Comparison of ENCODE assay signal across 13 cellular contexts in genomic region chr10:124213471-124213870, GRCh38.
"Had no signal": no experiment of that assay in that cellular context is flagged by ENCODE, and none has a peak within 500 bp of the region (broad histone marks: within the 10 kb centered on the region; RNA-seq: fewer than 3 reads in every experiment).

No MANE protein-coding gene starts in this region.

- DNase-seq: activated CD4-positive, alpha-beta T cell treated with anti-CD3 and anti-CD28 coated beads, Interleukin-2, amount 10 ng/mL, durations not matched to agents 7 days and 5 days; activated CD4-positive, CD25-positive, alpha-beta regulatory T cell; activated naive CD4-positive, alpha-beta T cell treated with anti-CD3 and anti-CD28 coated beads for 36 hours; activated T-cell treated with anti-CD3 and anti-CD28 coated beads for 4 hours; immature natural killer cell; naive B cell; pancreas; sigmoid colon; stimulated activated CD4-positive, alpha-beta T cell treated with anti-CD3 and anti-CD28 coated beads, Interleukin-1b, Interleukin-23, amount 100 ng/mL, for 48 hours; stomach had no signal

- H3K4me3 ChIP-seq: lung, pancreas, sigmoid colon, stomach, thoracic aorta had no signal

- H3K9me3 ChIP-seq: pancreas, thoracic aorta had no signal

- H3K9me3 Mint-ChIP-seq: activated T-helper 17 cell treated with anti-CD3 and anti-CD28 coated beads, Interleukin-2, amount 50 U/mL, for 72 hours; immature natural killer cell had no signal

- H3K4me1 ChIP-seq: pancreas, sigmoid colon, stomach had no signal

- H3K27me3 ChIP-seq: pancreas, sigmoid colon, stomach had no signal

- H3K27ac ChIP-seq: pancreas, sigmoid colon, stomach, thoracic aorta had no signal

- H3K36me3 Mint-ChIP-seq: immature natural killer cell, naive B cell had no signal

- H3K27ac Mint-ChIP-seq: activated CD4-positive, alpha-beta T cell treated with anti-CD3 and anti-CD28 coated beads, Interleukin-2, amount 10 ng/mL, durations not matched to agents 7 days and 5 days; activated naive CD4-positive, alpha-beta T cell treated with anti-CD3 and anti-CD28 coated beads for 36 hours; activated T-helper 17 cell treated with anti-CD3 and anti-CD28 coated beads, Interleukin-2, amount 50 U/mL, for 72 hours; immature natural killer cell; naive B cell had no signal

- H3K4me3 Mint-ChIP-seq: activated CD4-positive, alpha-beta T cell treated with anti-CD3 and anti-CD28 coated beads, Interleukin-2, amount 10 ng/mL, durations not matched to agents 7 days and 5 days; activated naive CD4-positive, alpha-beta T cell treated with anti-CD3 and anti-CD28 coated beads for 36 hours; activated T-helper 17 cell treated with anti-CD3 and anti-CD28 coated beads, Interleukin-2, amount 50 U/mL, for 72 hours; immature natural killer cell; naive B cell had no signal

- H3K36me3 ChIP-seq: pancreas, sigmoid colon, stomach, thoracic aorta had no signal

- H3K4me1 Mint-ChIP-seq: activated CD4-positive, alpha-beta T cell treated with anti-CD3 and anti-CD28 coated beads, Interleukin-2, amount 10 ng/mL, durations not matched to agents 7 days and 5 days; activated T-helper 17 cell treated with anti-CD3 and anti-CD28 coated beads, Interleukin-2, amount 50 U/mL, for 72 hours; immature natural killer cell had no signal
